Comparison of ENCODE assay signal across 5 cellular contexts in the genomic region with DNA sequence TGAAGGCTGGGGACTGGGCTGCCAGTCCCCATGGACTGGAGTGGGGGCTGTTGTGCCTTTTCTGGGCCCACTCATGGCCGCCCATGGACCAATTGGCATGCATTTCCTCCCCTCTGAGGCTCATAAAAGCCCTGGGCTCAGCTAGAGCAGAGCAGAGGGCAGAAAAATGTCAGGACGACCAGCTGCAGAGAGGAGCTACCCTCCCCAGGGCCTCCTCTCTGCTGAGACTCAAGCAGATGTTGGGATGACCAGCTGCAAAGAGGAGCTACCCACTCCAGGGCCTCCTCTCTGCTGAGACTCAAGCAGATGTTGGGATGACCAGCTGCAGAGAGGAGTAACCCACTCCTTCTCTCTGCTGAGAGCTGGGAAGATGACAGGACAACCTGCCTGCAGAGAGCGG.
"Had no signal": no experiment of that assay in that cellular context is flagged by ENCODE, and none has a peak within 500 bp of the region (broad histone marks: within the 10 kb centered on the region; RNA-seq: fewer than 3 reads in every experiment).

No MANE protein-coding gene starts in this region.

- H3K4me3 ChIP-seq: GM23338 had no signal

- H3K4me2 ChIP-seq: GM23338 had no signal

- DNase-seq: H9, HCEC 1CT, IMR-90, KBM-7 had no signal
